Comparison of ENCODE assay signal across 13 cellular contexts in the genomic region with DNA sequence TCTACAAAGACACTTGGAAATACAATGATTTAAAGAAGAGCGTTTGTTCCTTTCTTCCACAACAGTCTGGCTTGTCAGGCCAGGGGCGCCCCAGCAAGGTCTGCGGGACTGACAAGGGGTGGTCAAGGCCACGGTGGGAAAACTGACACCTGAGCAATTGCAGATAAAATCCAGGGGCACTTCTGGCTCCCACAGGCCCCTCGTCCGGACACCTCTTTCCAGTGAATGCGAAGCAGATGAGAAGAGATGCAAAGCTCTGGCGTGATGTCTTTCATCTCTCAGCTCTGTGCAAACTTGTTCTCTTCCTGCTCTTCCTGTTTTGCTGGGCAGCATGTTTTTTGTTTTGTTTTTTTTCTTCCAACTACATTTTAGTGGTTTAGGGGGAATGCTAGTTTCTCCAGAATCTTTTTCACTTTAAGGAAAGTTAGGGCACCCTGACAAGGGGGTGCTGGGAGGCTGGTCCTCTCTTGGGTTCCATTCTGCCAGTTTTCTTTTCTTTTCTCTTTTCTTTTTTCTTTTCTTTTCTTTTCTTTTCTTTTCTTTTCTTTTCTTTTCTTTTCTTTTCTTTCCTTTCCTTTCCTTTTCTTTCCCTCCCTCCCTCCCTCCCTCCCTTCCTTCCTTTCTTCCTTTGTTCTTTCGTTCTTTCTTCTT. TPM values are rescaled to one million over a fixed set of nuclear protein-coding genes. Genes with fewer than 3 reads are reported as not detected.
DNase-seq lines count a peak whose midpoint lies in the region; ATAC-seq and TF ChIP-seq lines count a peak whose summit lies in the region.
"Had no signal": no experiment of that assay in that cellular context is flagged by ENCODE, and none has a peak within 500 bp of the region (broad histone marks: within the 10 kb centered on the region; RNA-seq: fewer than 3 reads in every experiment).

No MANE protein-coding gene starts in this region.

- CTCF ChIA-PET in PC-9 (lab: Charles Lee): interaction anchor here (0.7 kb wide), 1 partner anchor 33 kb away, joined by 3 read pairs; no protein-coding TSS in a partner anchor

- DNase-seq in activated T-cell treated with anti-CD3 and anti-CD28 coated beads, Interleukin-2, amount 50 U/mL, for 72 hours: no peak
- no peak for DNase-seq in activated T-cell treated with anti-CD3 and anti-CD28 coated beads, Interleukin-2, amount 50 U/mL, for 48 hours
- DNase-seq in PC-9 (no peak), stomach (no peak), erythroblast (lab: John Stamatoyannopoulos, UW) (no peak), NCI-H146 treated with DMSO at 0.1 percent for 48 hours (lab: John Stamatoyannopoulos, UW; ENCODE audit: unreplicated experiment) (no peak)
- DNase-seq: ACHN, DMS 273 treated with DMSO at 0.1 percent for 48 hours, HCEC 1CT, NCI-H2081 had no signal

- BruUV-seq in PC-9 (replicated peaks; lab: Mats Ljungman, UMichigan): no TSS peak

- H3F3A ChIP-seq in PC-9 (ENCODE audit: insufficient read depth, low read depth): peaks cover 15% of the 10 kb centered on the region; the same call in 1 of the 2 replicates

- peaks cover 8% of the 10 kb centered on the region for H3K27me3 Mint-ChIP-seq in activated T-cell treated with anti-CD3 and anti-CD28 coated beads, Interleukin-2, amount 50 U/mL, for 72 hours (ENCODE audit: low read depth)

- peaks cover 36% of the 10 kb centered on the region for H3K4me1 Mint-ChIP-seq in activated T-cell treated with anti-CD3 and anti-CD28 coated beads, Interleukin-2, amount 50 U/mL, for 72 hours (ENCODE audit: low read depth)

- H3K4me3 Mint-ChIP-seq in activated T-cell treated with anti-CD3 and anti-CD28 coated beads, Interleukin-2, amount 50 U/mL, for 72 hours: peak overlapping the region; percentile 45 to 54

- no peaks in the 10 kb centered on the region for H3K9me3 Mint-ChIP-seq in activated T-cell treated with anti-CD3 and anti-CD28 coated beads, Interleukin-2, amount 50 U/mL, for 72 hours

- no peaks in the 10 kb centered on the region for H3K27me3 ChIP-seq in PC-9 (ENCODE audit: insufficient read depth, low read depth)
- no peaks in the 10 kb centered on the region for H3K27me3 ChIP-seq in gastroesophageal sphincter
- H3K27me3 ChIP-seq in stomach: no peaks in the 10 kb centered on the region

- 0 out of 2 replicates have a peak overlapping the region, but pooled peaks have one; percentile 23 for H3K4me2 ChIP-seq in PC-9

- H3K9me3 ChIP-seq in PC-9 (ENCODE audit: insufficient read depth, low read depth) (no peaks in the 10 kb centered on the region; the same call in 1 of the 2 replicates), gastroesophageal sphincter (no peaks in the 10 kb centered on the region), stomach (no peaks in the 10 kb centered on the region)

- 49 to 57% methylated on average over 3 to 8 of the region's 9 CpGs for WGBS in gastroesophageal sphincter (ENCODE audit: low coverage in 1 of 2), 2 donors
- WGBS in stomach, 5 donors: 49 to 74% (median 69%) methylated on average over 8 to 9 of the region's 9 CpGs

- POLR2A ChIA-PET in PC-9 (lab: Charles Lee; ENCODE audit: unreplicated experiment): interaction anchor here (0.5 to 0.6 kb wide), 5 partner anchors 10 to 67 kb away, joined by 3 to 5 read pairs (median 5); no protein-coding TSS in a partner anchor

- H3K36me3 ChIP-seq in PC-9 (ENCODE audit: low read depth) (no peaks in the 10 kb centered on the region), gastroesophageal sphincter (no peaks in the 10 kb centered on the region), stomach (no peaks in the 10 kb centered on the region)

- no peaks in the 10 kb centered on the region for H3K36me3 Mint-ChIP-seq in activated T-cell treated with anti-CD3 and anti-CD28 coated beads, Interleukin-2, amount 50 U/mL, for 72 hours (ENCODE audit: insufficient read depth in 2 of 2)

- no peaks in the 10 kb centered on the region for H3K9me2 ChIP-seq in PC-9 (ENCODE audit: insufficient read depth)

- TF ChIP-seq EP300 in gastroesophageal sphincter (IDR thresholded peaks at IDR 0.05) (no peak), stomach (IDR thresholded peaks at IDR 0.05) (no peak)

- H3K27ac Mint-ChIP-seq in activated T-cell treated with anti-CD3 and anti-CD28 coated beads, Interleukin-2, amount 50 U/mL, for 72 hours: no peak overlapping the region

- no peak for TF ChIP-seq CTCF in PC-9 (conservative IDR thresholded peaks at IDR 0.05)
- TF ChIP-seq CTCF in gastroesophageal sphincter (IDR thresholded peaks at IDR 0.05): no peak
- TF ChIP-seq CTCF in stomach (IDR thresholded peaks at IDR 0.05): no peak

- no peak for ATAC-seq in activated T-cell treated with anti-CD3 and anti-CD28 coated beads, Interleukin-2, amount 50 U/mL, for 72 hours (replicated peaks in 1 of 2)
- ATAC-seq in gastroesophageal sphincter: no peak
- ATAC-seq in GM19397 (IDR thresholded peaks at IDR 0.05; ENCODE audit: unreplicated experiment): no peak

- H3K4me1 ChIP-seq in PC-9 (replicated peaks; ENCODE audit: insufficient read depth) (peaks cover 26% of the 10 kb centered on the region), gastroesophageal sphincter (peaks cover 14 to 39% (median 15%) of the 10 kb centered on the region in 3 donors), stomach (peaks cover 19 to 28% (median 23%) of the 10 kb centered on the region in 4 donors)

- H3K79me2 ChIP-seq in PC-9 (ENCODE audit: low read depth): no peaks in the 10 kb centered on the region

- intact Hi-C loops in PC-9 (cut with micrococcal nuclease; ENCODE audit: unreplicated experiment): loop anchor here (1.0 kb wide), 1 partner anchor 41 kb away; no protein-coding TSS in a partner anchor
- intact Hi-C loops in stomach (cut with DNase I; ENCODE audit: low total_unique reads): no loop called here

- no peak overlapping the region for H2AFZ ChIP-seq in PC-9

- TF ChIP-seq POLR2A in gastroesophageal sphincter (IDR thresholded peaks at IDR 0.05) (no peak), stomach (IDR thresholded peaks at IDR 0.05) (no peak), erythroblast (IDR thresholded peaks at IDR 0.05; ENCODE audit: low read length) (no peak)

- H4K20me1 ChIP-seq in PC-9 (ENCODE audit: insufficient read depth): no peaks in the 10 kb centered on the region

- H3K27ac ChIP-seq in PC-9 (no peak overlapping the region), gastroesophageal sphincter (peak overlapping the region; percentile 85 to 90 (median 86)), stomach (peak overlapping the region in 4 of 5 donors; percentile 63 to 87 (median 80))

- H3K4me3 ChIP-seq in PC-9: no peak overlapping the region
- no peak overlapping the region for H3K4me3 ChIP-seq in gastroesophageal sphincter
- H3K4me3 ChIP-seq in stomach: no peak overlapping the region
- H3K4me3 ChIP-seq: skin epidermis had no signal

RNA-seq across cellular contexts. Expression of gene CBX6, which starts 11.1 kb away (rescaled TPM):
- total RNA-seq in activated T-cell treated with anti-CD3 and anti-CD28 coated beads, Interleukin-2, amount 50 U/mL, for 72 hours: 100 to 1,000 TPM; 116 to 124 TPM
- total RNA-seq in PC-9 (2021) (131 and 136 TPM in 2 replicates), gastroesophageal sphincter (100 to 1,000 TPM in 2 of 4 donors, 10 to 100 TPM in 2; 77.3 to 187 (median 105) TPM), stomach (10 to 100 TPM; 15.4 to 46.0 (median 32.9) TPM)
- polyA plus RNA-seq in stomach: 10 to 100 TPM in 2 of 3 donors, 1 to 10 TPM in 1; 8.9 to 20.3 (median 14.6) TPM

RNA-seq across cellular contexts. Expression of gene NPTXR, which starts 39.3 kb away (rescaled TPM):
- total RNA-seq in activated T-cell treated with anti-CD3 and anti-CD28 coated beads, Interleukin-2, amount 50 U/mL, for 72 hours: 1 to 10 TPM; 6.3 to 6.4 TPM
- 14.7 and 23.8 TPM in 2 replicates for total RNA-seq in PC-9 (2021)
- total RNA-seq in gastroesophageal sphincter: 10 to 100 TPM in 3 of 4 donors, 1 to 10 TPM in 1; 7.9 to 21.7 (median 12.5) TPM
- total RNA-seq in stomach: 10 to 100 TPM in 2 of 5 donors, 1 to 10 TPM in 3; 1.2 to 19.6 (median 4.1) TPM
- 1 to 10 TPM in 2 of 3 donors, under 1 TPM in 1; 0.46 to 2.4 (median 2.2) TPM for polyA plus RNA-seq in stomach
